ENCODE assay signal across 12 cellular contexts in the genomic region with DNA sequence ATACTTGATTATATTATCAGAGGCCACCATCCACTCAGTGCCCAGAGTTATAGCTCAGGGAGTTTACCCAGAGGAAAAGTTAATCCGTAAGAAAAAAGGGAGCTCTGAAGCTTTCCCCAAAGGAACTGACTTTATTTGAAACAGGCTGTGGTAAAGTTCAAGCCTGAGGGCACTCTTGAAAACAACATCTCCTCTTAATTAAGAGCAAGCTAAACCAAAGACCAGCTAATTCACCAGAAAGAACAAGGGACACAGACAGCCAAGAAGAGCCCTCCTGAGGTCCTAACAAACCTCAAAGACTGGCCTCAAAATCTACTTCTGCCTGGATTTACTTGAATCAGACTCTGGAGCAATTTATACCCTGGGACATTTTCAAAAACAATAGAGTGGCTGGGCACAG.
DNase-seq lines count a peak whose midpoint lies in the region; TF ChIP-seq lines count a peak whose summit lies in the region.
"Had no signal": no experiment of that assay in that cellular context is flagged by ENCODE, and none has a peak within 500 bp of the region (broad histone marks: within the 10 kb centered on the region; RNA-seq: fewer than 3 reads in every experiment).

No MANE protein-coding gene starts in this region.

- H3K9me3 ChIP-seq in BLaER1: peaks cover 17% of the 10 kb centered on the region
- H3K9me3 ChIP-seq in neutrophil: no peaks in the 10 kb centered on the region
- H3K9me3 ChIP-seq: Caco-2 had no signal

- peak overlapping the region; percentile 72 for H3K4me2 ChIP-seq in BLaER1

- no peak overlapping the region for H3K9ac ChIP-seq in BLaER1

- no peaks in the 10 kb centered on the region for H3K27me3 ChIP-seq in BLaER1
- no peaks in the 10 kb centered on the region for H3K27me3 ChIP-seq in neutrophil

- H4K20me1 ChIP-seq in BLaER1: no peaks in the 10 kb centered on the region

- H3K4me3 ChIP-seq in BLaER1 (no peak overlapping the region), neutrophil (ENCODE audit: low read depth in 1 of 2, low read length in 1 of 2) (no peak overlapping the region)

- no peak for TF ChIP-seq CTCF in neutrophil (IDR thresholded peaks at IDR 0.05)
- TF ChIP-seq CTCF in GM20000 (IDR thresholded peaks at IDR 0.05; ENCODE audit: extremely low read depth, missing control alignments): no peak

- H3K27ac ChIP-seq in BLaER1 (peak overlapping the region; percentile 1; the same call in 1 of the 2 replicates), neutrophil (peak overlapping the region; percentile 78)

- peaks cover 63% of the 10 kb centered on the region for H3K4me1 ChIP-seq in BLaER1
- H3K4me1 ChIP-seq in neutrophil (ENCODE audit: control insufficient read depth in 1 of 2, insufficient read depth in 1 of 2, low read depth in 1 of 2, low read length in 1 of 2): peaks cover 26 to 32% of the 10 kb centered on the region in 2 experiments
- H3K4me1 ChIP-seq: Caco-2 had no signal

- DNase-seq in RPMI7951 (ENCODE audit: low read depth) (peak; percentile 86), epidermal melanocyte (ENCODE audit: insufficient read length, low spot score) (peak; percentile 31), GM20000 (ENCODE audit: low spot score) (no peak), cerebellar nuclear complex (lab: John Stamatoyannopoulos, UW) (no peak)
- DNase-seq in stimulated activated CD4-positive, alpha-beta T cell treated with anti-CD3 and anti-CD28 coated beads, Interleukin-15, amount 100 ng/mL, for 24 hours: no peak
- DNase-seq: 8988T, Caco-2, GOT3, HCEC 1CT, HFFc6 had no signal

- H3K36me3 ChIP-seq in BLaER1 (no peaks in the 10 kb centered on the region), neutrophil (no peaks in the 10 kb centered on the region)

Comparison
In these comparisons a context has a peak if more than half of its experiments do, and no peak if none do; other contexts are left out.
1. DNase-seq: peak in RPMI7951 (single experiment) and epidermal melanocyte (single experiment); none in stimulated activated CD4-positive, alpha-beta T cell treated with anti-CD3 and anti-CD28 coated beads, Interleukin-15, amount 100 ng/mL, for 24 hours (single experiment), GM20000 (single experiment) and cerebellar nuclear complex (0 of 2).